ENCODE assay signal across 18 cellular contexts in genomic region chr5:7852542-7852941, GRCh38. TPM values are rescaled to one million over a fixed set of nuclear protein-coding genes. Genes with fewer than 3 reads are reported as not detected.
DNase-seq lines count a peak whose midpoint lies in the region; ATAC-seq and TF ChIP-seq lines count a peak whose summit lies in the region.
"Had no signal": no experiment of that assay in that cellular context is flagged by ENCODE, and none has a peak within 500 bp of the region (broad histone marks: within the 10 kb centered on the region; RNA-seq: fewer than 3 reads in every experiment).

No MANE protein-coding gene starts in this region.

- H3K27me3 ChIP-seq in CD4-positive, alpha-beta T cell (ENCODE audit: control insufficient read depth, insufficient read depth, low read length) = peaks cover 11% of the 10 kb centered on the region
- H3K27me3 ChIP-seq in A673 (replicated peaks; ENCODE audit: insufficient read depth, low read depth, low read length, poor library complexity) = peaks cover 11% of the 10 kb centered on the region

- no TSS peak for BruUV-seq in A673 (replicated peaks; lab: Mats Ljungman, UMichigan)

- no peak for TF ChIP-seq CTCF in CD4-positive, alpha-beta T cell (IDR thresholded peaks at IDR 0.05)
- TF ChIP-seq CTCF in cardiac fibroblast (IDR thresholded peaks at IDR 0.05; ENCODE audit: low read depth, low read length) (no peak), A673 (conservative IDR thresholded peaks at IDR 0.05; ENCODE audit: low read depth, low read length) (no peak), chondrocyte (IDR thresholded peaks at IDR 0.05) (no peak)

- DNase-seq in CD4-positive, alpha-beta T cell = no peak
- peak; percentile 33 to 64 for DNase-seq in cardiac fibroblast (ENCODE audit: low read depth in 2 of 2)
- DNase-seq in natural killer cell treated with Interleukin-12 subunit alpha and Interleukin-12 subunit beta and Interleukin-15 and Interleukin-18, amount 100 ng/mL, for 72 hours (ENCODE audit: low spot score) = no peak
- no peak for DNase-seq in A673 (ENCODE audit: low spot score)
- no peak for DNase-seq in T-helper 2 cell
- DNase-seq in chondrocyte (ENCODE audit: low spot score) = no peak
- DNase-seq: activated CD4-positive, alpha-beta T cell treated with anti-CD3 and anti-CD28 coated beads for 1 hour; hippocampal formation; NCI-H2029 treated with DMSO at 0.1 percent for 48 hours; NCI-H748 treated with DMSO at 0.1 percent for 48 hours; nucleus accumbens; RPMI8226 had no signal

- H3K4me1 Mint-ChIP-seq in CD4-positive, alpha-beta T cell (ENCODE audit: low read depth) = peaks cover 25% of the 10 kb centered on the region
- H3K4me1 Mint-ChIP-seq in natural killer cell treated with Interleukin-12 subunit alpha and Interleukin-12 subunit beta and Interleukin-15 and Interleukin-18, amount 100 ng/mL, for 72 hours (ENCODE audit: low read depth in 2 of 2) = peaks cover 8 to 17% of the 10 kb centered on the region in 2 donors
- H3K4me1 Mint-ChIP-seq in chondrocyte (ENCODE audit: low read depth) = peaks cover 11% of the 10 kb centered on the region

- no peaks in the 10 kb centered on the region for H3K9me3 Mint-ChIP-seq in CD4-positive, alpha-beta T cell
- H3K9me3 Mint-ChIP-seq in natural killer cell treated with Interleukin-12 subunit alpha and Interleukin-12 subunit beta and Interleukin-15 and Interleukin-18, amount 100 ng/mL, for 72 hours = no peaks in the 10 kb centered on the region
- H3K9me3 Mint-ChIP-seq in chondrocyte (ENCODE audit: low read depth) = no peaks in the 10 kb centered on the region

- no peak overlapping the region for H3K27ac Mint-ChIP-seq in CD4-positive, alpha-beta T cell
- peak overlapping the region in 1 of 2 donors; percentile 78 for H3K27ac Mint-ChIP-seq in natural killer cell treated with Interleukin-12 subunit alpha and Interleukin-12 subunit beta and Interleukin-15 and Interleukin-18, amount 100 ng/mL, for 72 hours
- H3K27ac Mint-ChIP-seq in chondrocyte (ENCODE audit: unreplicated experiment) = no peak overlapping the region
- H3K27ac Mint-ChIP-seq: T-helper 1 cell treated with Interleukin-12 subunit alpha and Interleukin-12 subunit beta and Interleukin-4 antibody, amounts not matched to agents 30 μg/mL and 1 μg/mL, for 36 hours had no signal

- no peaks in the 10 kb centered on the region for H3K9me3 ChIP-seq in CD4-positive, alpha-beta T cell (ENCODE audit: control insufficient read depth, low read length)
- no peaks in the 10 kb centered on the region for H3K9me3 ChIP-seq in A673 (ENCODE audit: low read depth, low read length, poor library complexity, severe bottlenecking)

- H3K4me3 Mint-ChIP-seq in CD4-positive, alpha-beta T cell = peak overlapping the region; percentile 92
- peak overlapping the region; percentile 45 for H3K4me3 Mint-ChIP-seq in natural killer cell treated with Interleukin-12 subunit alpha and Interleukin-12 subunit beta and Interleukin-15 and Interleukin-18, amount 100 ng/mL, for 72 hours
- H3K4me3 Mint-ChIP-seq in chondrocyte (ENCODE audit: unreplicated experiment) = no peak overlapping the region

- peaks cover 16% of the 10 kb centered on the region for H3K27me3 Mint-ChIP-seq in CD4-positive, alpha-beta T cell
- H3K27me3 Mint-ChIP-seq in natural killer cell treated with Interleukin-12 subunit alpha and Interleukin-12 subunit beta and Interleukin-15 and Interleukin-18, amount 100 ng/mL, for 72 hours = peaks cover 5 to 9% of the 10 kb centered on the region in 2 donors
- peaks cover 6% of the 10 kb centered on the region for H3K27me3 Mint-ChIP-seq in chondrocyte (ENCODE audit: low read depth)

- H3K36me3 Mint-ChIP-seq in CD4-positive, alpha-beta T cell (ENCODE audit: low read depth) = no peaks in the 10 kb centered on the region
- H3K36me3 Mint-ChIP-seq in natural killer cell treated with Interleukin-12 subunit alpha and Interleukin-12 subunit beta and Interleukin-15 and Interleukin-18, amount 100 ng/mL, for 72 hours = no peaks in the 10 kb centered on the region
- H3K36me3 Mint-ChIP-seq in chondrocyte (ENCODE audit: low read depth) = no peaks in the 10 kb centered on the region

- no peak overlapping the region for H3K4me3 ChIP-seq in cardiac fibroblast (replicated peaks in 1 of 2; ENCODE audit: low read depth in 2 of 2, low read length in 2 of 2)
- H3K4me3 ChIP-seq in A673 (ENCODE audit: low read depth, low read length, poor library complexity, severe bottlenecking) = no peak overlapping the region
- H3K4me3 ChIP-seq: smooth muscle cell had no signal

- no peaks in the 10 kb centered on the region for H3K36me3 ChIP-seq in A673 (ENCODE audit: insufficient read depth, low read length, poor library complexity, severe bottlenecking)

- H3K4me1 ChIP-seq in A673 (ENCODE audit: insufficient read depth, low read length, poor library complexity, severe bottlenecking) = no peaks in the 10 kb centered on the region

- intact Hi-C loops in CD4-positive, alpha-beta T cell (cut with DNase I, micrococcal nuclease) = loop anchor here in 1 of 2 experiments (2.0 to 10.0 kb wide), 3 partner anchors 16 to 1088 kb away; partner anchors contain the start of genes FASTKD3 and MTRR
- intact Hi-C loops in A673 (cut with micrococcal nuclease; ENCODE audit: unreplicated experiment) = loop anchor here (10.0 kb wide), 1 partner anchor 458 kb away; the partner anchor contains the start of gene ADCY2

- no peak overlapping the region for H3K27ac ChIP-seq in CD4-positive, alpha-beta T cell (ENCODE audit: low read depth, low read length)
- H3K27ac ChIP-seq in A673 (ENCODE audit: low read depth, low read length, poor library complexity, severe bottlenecking) = no peak overlapping the region

- CTCF ChIA-PET in CD4-positive, alpha-beta T cell (lab: Charles Lee) = no interaction called here
- CTCF ChIA-PET in A673 (lab: Charles Lee) = no interaction called here

- POLR2A ChIA-PET in CD4-positive, alpha-beta T cell (lab: Charles Lee) = no interaction called here
- POLR2A ChIA-PET in A673 (lab: Charles Lee; ENCODE audit: low non-redundant PET) = no interaction called here

- no peak for ATAC-seq in CD4-positive, alpha-beta T cell (ENCODE audit: poor library complexity)
- peak; percentile 44 for ATAC-seq in HG03378 (IDR thresholded peaks at IDR 0.05; ENCODE audit: unreplicated experiment)
- no peak for ATAC-seq in natural killer cell treated with Interleukin-12 subunit alpha and Interleukin-12 subunit beta and Interleukin-15 and Interleukin-18, amount 100 ng/mL, for 72 hours
- no peak for ATAC-seq in HG03097 (IDR thresholded peaks at IDR 0.05; ENCODE audit: low FRiP score, unreplicated experiment)
- ATAC-seq: esophagus mucosa had no signal

RNA-seq across cellular contexts. Expression of gene CFAP90, which starts 1.6 kb away (rescaled TPM):
- not detected for total RNA-seq in CD4-positive, alpha-beta T cell
- not detected for total RNA-seq in natural killer cell treated with Interleukin-12 subunit alpha and Interleukin-12 subunit beta and Interleukin-15 and Interleukin-18, amount 100 ng/mL, for 72 hours
- total RNA-seq in A673 (2021) = not detected in 2 replicates
- total RNA-seq in chondrocyte = 0.27 to 0.36 TPM in 2 of 3 replicates, not detected in the other
- total RNA-seq: dermis microvascular lymphatic vessel endothelial cell, esophagus mucosa had no signal

RNA-seq across cellular contexts. Expression of gene FASTKD3, which starts 16.3 kb away (rescaled TPM):
- total RNA-seq in CD4-positive, alpha-beta T cell = 1 to 10 TPM; 2.6 to 3.4 TPM
- 10 to 100 TPM; 13.6 to 16.2 TPM for total RNA-seq in natural killer cell treated with Interleukin-12 subunit alpha and Interleukin-12 subunit beta and Interleukin-15 and Interleukin-18, amount 100 ng/mL, for 72 hours
- 13.2 and 16.8 TPM in 2 replicates for total RNA-seq in A673 (2021)
- 6.9 to 10.2 TPM (median 9.2 TPM) in 3 replicates for total RNA-seq in chondrocyte

RNA-seq across cellular contexts. Expression of gene MTRR, which starts 16.4 kb away (rescaled TPM):
- 10 to 100 TPM; 74.6 to 77.5 TPM for total RNA-seq in CD4-positive, alpha-beta T cell
- 10 to 100 TPM; 72.7 to 91.3 TPM for total RNA-seq in natural killer cell treated with Interleukin-12 subunit alpha and Interleukin-12 subunit beta and Interleukin-15 and Interleukin-18, amount 100 ng/mL, for 72 hours
- total RNA-seq in A673 (2021) (44.4 and 57.1 TPM in 2 replicates), chondrocyte (27.4 to 37.2 TPM (median 28.4 TPM) in 3 replicates)

Comparison
In these comparisons a context has a peak if more than half of its experiments do, and no peak if none do; other contexts are left out.
1. DNase-seq: peak in cardiac fibroblast (2 of 2); none in CD4-positive, alpha-beta T cell (0 of 10), natural killer cell treated with Interleukin-12 subunit alpha and Interleukin-12 subunit beta and Interleukin-15 and Interleukin-18, amount 100 ng/mL, for 72 hours (single experiment), A673 (single experiment), T-helper 2 cell (0 of 5) and chondrocyte (single experiment).